ENCODE assay signal across 9 cellular contexts in genomic region chr11:110294509-110294908, GRCh38. TPM values are rescaled to one million over a fixed set of nuclear protein-coding genes. Genes with fewer than 3 reads are reported as not detected.
DNase-seq lines count a peak whose midpoint lies in the region; ATAC-seq and TF ChIP-seq lines count a peak whose summit lies in the region.
"Had no signal": no experiment of that assay in that cellular context is flagged by ENCODE, and none has a peak within 500 bp of the region (broad histone marks: within the 10 kb centered on the region; RNA-seq: fewer than 3 reads in every experiment).

No MANE protein-coding gene starts in this region.

- intact Hi-C loops in PC-9 (cut with micrococcal nuclease; ENCODE audit: unreplicated experiment): loop anchor here (10.0 kb wide), 2 partner anchors 200 to 350 kb away; partner anchors contain the start of gene ZC3H12C

- no peak overlapping the region for H2BK5ac ChIP-seq in trophoblast cell (ENCODE audit: low read depth, low read length, poor library complexity)

- H3K36me3 ChIP-seq in PC-9 (ENCODE audit: low read depth) (no peaks in the 10 kb centered on the region; the same call in 1 of the 2 replicates), trophoblast cell (ENCODE audit: control insufficient read depth in 1 of 2, insufficient read depth in 2 of 2, low read length in 2 of 2) (peaks cover 5 to 7% of the 10 kb centered on the region in 2 experiments)
- no peaks in the 10 kb centered on the region for H3K36me3 ChIP-seq in effector memory CD4-positive, alpha-beta T cell (ENCODE audit: control insufficient read depth, insufficient read depth, low read length)

- H3K27ac ChIP-seq in PC-9 (peak overlapping the region; percentile 83), trophoblast cell (ENCODE audit: low read depth, low read length) (no peak overlapping the region)
- no peak overlapping the region for H3K27ac ChIP-seq in effector memory CD4-positive, alpha-beta T cell (ENCODE audit: insufficient read depth, low read length, poor library complexity, severe bottlenecking)

- H3K4me3 Mint-ChIP-seq in endothelial cell (ENCODE audit: unreplicated experiment): peak overlapping the region; percentile 96

- H3K14ac ChIP-seq in trophoblast cell (ENCODE audit: low read length): no peak overlapping the region

- peaks cover 29% of the 10 kb centered on the region for H3K79me1 ChIP-seq in trophoblast cell (ENCODE audit: low read length)

- no peak overlapping the region for H2BK120ac ChIP-seq in trophoblast cell (ENCODE audit: insufficient read depth, low read length, poor library complexity)

- peaks cover 3% of the 10 kb centered on the region for H3K27me3 Mint-ChIP-seq in endothelial cell (ENCODE audit: unreplicated experiment)

- POLR2A ChIA-PET in PC-9 (lab: Charles Lee; ENCODE audit: unreplicated experiment): interaction anchor here (0.6 kb wide), 1 partner anchor 1701 kb away, joined by 17 read pairs; the partner anchor contains the start of gene EXPH5

- H3K4me1 ChIP-seq in PC-9 (replicated peaks; ENCODE audit: insufficient read depth) (peaks cover 55% of the 10 kb centered on the region), trophoblast cell (ENCODE audit: control insufficient read depth in 1 of 2, insufficient read depth in 2 of 2, low read length in 2 of 2) (peaks cover 14 to 24% of the 10 kb centered on the region in 2 experiments)
- no peaks in the 10 kb centered on the region for H3K4me1 ChIP-seq in effector memory CD4-positive, alpha-beta T cell (ENCODE audit: control insufficient read depth, insufficient read depth, low read length, poor library complexity, severe bottlenecking)

- no peak overlapping the region for H4K12ac ChIP-seq in trophoblast cell (ENCODE audit: low read depth, low read length)

- H2AFZ ChIP-seq in PC-9: no peak overlapping the region
- H2AFZ ChIP-seq in trophoblast cell (ENCODE audit: insufficient read depth, low read length, poor library complexity): no peak overlapping the region

- no peaks in the 10 kb centered on the region for H3K9me3 Mint-ChIP-seq in endothelial cell (ENCODE audit: unreplicated experiment)

- no peaks in the 10 kb centered on the region for H3K9me2 ChIP-seq in PC-9 (ENCODE audit: insufficient read depth)

- H3K4me2 ChIP-seq in PC-9 (peak overlapping the region; percentile 95), trophoblast cell (ENCODE audit: low read length) (peak overlapping the region; percentile 62)

- H3K18ac ChIP-seq in trophoblast cell (ENCODE audit: low read length): no peak overlapping the region

- H3K79me2 ChIP-seq in PC-9 (ENCODE audit: low read depth) (peaks cover 66% of the 10 kb centered on the region), trophoblast cell (ENCODE audit: control insufficient read depth, insufficient read depth, low read length, poor library complexity) (peaks cover 37% of the 10 kb centered on the region)

- H3F3A ChIP-seq in PC-9 (ENCODE audit: insufficient read depth, low read depth): peaks cover 34% of the 10 kb centered on the region

- no peak overlapping the region for H3K23ac ChIP-seq in trophoblast cell (ENCODE audit: low read length)

- no peaks in the 10 kb centered on the region for H3K9me3 ChIP-seq in PC-9 (ENCODE audit: insufficient read depth, low read depth)
- H3K9me3 ChIP-seq in trophoblast cell (ENCODE audit: insufficient read depth, low read depth, low read length): no peaks in the 10 kb centered on the region
- H3K9me3 ChIP-seq in effector memory CD4-positive, alpha-beta T cell (ENCODE audit: control insufficient read depth, low read length): no peaks in the 10 kb centered on the region

- H3K4me3 ChIP-seq in GM12865 (ENCODE audit: low read depth, low read length): peak overlapping the region; percentile 94
- peak overlapping the region; percentile 86 for H3K4me3 ChIP-seq in PC-9
- H3K4me3 ChIP-seq in trophoblast cell (ENCODE audit: low read depth, low read length): no peak overlapping the region
- H3K4me3 ChIP-seq in effector memory CD4-positive, alpha-beta T cell (ENCODE audit: insufficient read depth, low read depth, low read length, poor library complexity, severe bottlenecking): no peak overlapping the region

- CTCF ChIA-PET in PC-9 (lab: Charles Lee): interaction anchor here (0.6 to 1.3 kb wide), 2 partner anchors 17 to 93 kb away, joined by 4 read pairs; no protein-coding TSS in a partner anchor

- WGBS in trophoblast cell (ENCODE audit: extremely low coverage, insufficient coverage, insufficient read length): 100% methylated on average over 1 of the region's 6 CpGs

- BruUV-seq in PC-9 (replicated peaks; lab: Mats Ljungman, UMichigan): no TSS peak

- no peak overlapping the region for H2AK5ac ChIP-seq in trophoblast cell (ENCODE audit: low read length)

- no peak overlapping the region for H3K9ac ChIP-seq in trophoblast cell (ENCODE audit: low read length)

- peaks cover 22% of the 10 kb centered on the region for H4K20me1 ChIP-seq in PC-9 (ENCODE audit: insufficient read depth)

- H3K27me3 ChIP-seq in PC-9 (ENCODE audit: insufficient read depth, low read depth) (no peaks in the 10 kb centered on the region), trophoblast cell (ENCODE audit: insufficient read depth, low read length) (no peaks in the 10 kb centered on the region)
- no peaks in the 10 kb centered on the region for H3K27me3 ChIP-seq in effector memory CD4-positive, alpha-beta T cell (replicated peaks; ENCODE audit: control insufficient read depth, insufficient read depth, low read length, poor library complexity, severe bottlenecking)

- no peak overlapping the region for H4K91ac ChIP-seq in trophoblast cell (ENCODE audit: low read depth, low read length)

- TF ChIP-seq CTCF in GM12865 (IDR thresholded peaks at IDR 0.05; ENCODE audit: insufficient read depth, low read depth, low read length, missing control alignments) (no peak), PC-9 (conservative IDR thresholded peaks at IDR 0.05) (no peak), endothelial cell (IDR thresholded peaks at IDR 0.05; ENCODE audit: unreplicated experiment) (no peak)

- no peak overlapping the region for H2BK12ac ChIP-seq in trophoblast cell (ENCODE audit: low read length)

- peak overlapping the region; percentile 46 for H3K27ac Mint-ChIP-seq in endothelial cell (ENCODE audit: unreplicated experiment)

- ATAC-seq in HG02973 (IDR thresholded peaks at IDR 0.05; ENCODE audit: unreplicated experiment): no peak
- ATAC-seq in activated CD4-positive, CD25-positive, alpha-beta regulatory T cell treated with anti-CD3 and anti-CD28 coated beads, Interleukin-2, amount 50 U/mL, for 24 hours: no peak

- no peak for DNase-seq in GM12865 (ENCODE audit: low read depth)
- DNase-seq in PC-9: no peak
- DNase-seq in endothelial cell (ENCODE audit: low spot score): no peak
- DNase-seq in trophoblast cell: no peak
- no peak for DNase-seq in effector memory CD4-positive, alpha-beta T cell
- DNase-seq in activated CD4-positive, alpha-beta T cell treated with anti-CD3 and anti-CD28 coated beads for 1 hour: no peak
- DNase-seq: naive B cell had no signal

- peaks cover 43% of the 10 kb centered on the region for H3K4me1 Mint-ChIP-seq in endothelial cell (ENCODE audit: unreplicated experiment)

- no peak overlapping the region for H4K8ac ChIP-seq in trophoblast cell (ENCODE audit: low read depth, low read length)

- no peak overlapping the region for H3K4ac ChIP-seq in trophoblast cell (ENCODE audit: low read depth, low read length)

- no peaks in the 10 kb centered on the region for H3K36me3 Mint-ChIP-seq in endothelial cell (ENCODE audit: low read depth, unreplicated experiment)

RNA-seq across cellular contexts. Expression of gene RDX, which starts 1.9 kb away (rescaled TPM):
- total RNA-seq in PC-9 (2021): 143 and 196 TPM in 2 replicates
- total RNA-seq in endothelial cell (ENCODE audit: unreplicated experiment): 225 TPM
- 450 and 451 TPM in 2 replicates for polyA plus RNA-seq in trophoblast cell (2013)

Comparison
In these comparisons a context has a peak if more than half of its experiments do, and no peak if none do; other contexts are left out.
1. H3K4me3 ChIP-seq: peak in GM12865 (single experiment) and PC-9 (single experiment); none in trophoblast cell (single experiment) and effector memory CD4-positive, alpha-beta T cell (single experiment).